ENCODE assay signal across 8 cellular contexts in the genomic region with DNA sequence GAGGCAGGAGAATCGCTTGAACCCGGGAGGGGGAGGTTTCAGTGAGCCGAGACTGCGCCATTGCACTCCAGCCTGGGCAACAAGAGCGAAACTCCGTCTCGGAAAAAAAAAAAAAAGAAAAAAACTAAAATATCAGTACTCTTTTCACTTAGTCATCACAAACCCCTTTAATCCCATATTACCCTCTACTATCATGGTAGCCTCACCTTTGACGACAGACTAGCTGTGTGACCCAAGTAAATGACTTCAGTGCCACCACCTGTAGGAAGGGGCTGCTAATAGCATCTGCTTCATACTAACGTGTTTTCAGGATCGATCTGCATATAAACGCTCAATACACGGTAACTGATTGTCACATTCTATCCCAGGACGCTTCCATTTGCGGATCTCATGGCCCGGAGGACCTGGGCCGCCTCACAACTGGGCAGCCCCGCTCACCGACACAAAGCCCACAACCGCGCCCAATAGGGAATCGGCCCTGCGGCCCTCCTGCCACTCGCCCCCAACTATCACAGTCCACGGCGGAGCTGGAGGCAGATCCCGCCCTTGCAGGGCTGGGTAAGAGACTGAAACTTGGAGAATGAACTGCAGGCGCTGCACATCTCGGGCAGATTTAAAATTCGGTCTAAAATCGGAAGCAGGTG. TPM values are rescaled to one million over a fixed set of nuclear protein-coding genes. Genes with fewer than 3 reads are reported as not detected.
DNase-seq lines count a peak whose midpoint lies in the region; ATAC-seq and TF ChIP-seq lines count a peak whose summit lies in the region.

No MANE protein-coding gene starts in this region.

- H2AFZ ChIP-seq in PC-3 (ENCODE audit: low read length): peak overlapping the region; percentile 92

- BruUV-seq in PC-3 (replicated peaks; lab: Mats Ljungman, UMichigan): TSS peak; percentile 67

- H3K4me1 ChIP-seq in PC-3 (ENCODE audit: insufficient read depth, low read length) (peaks cover 6% of the 10 kb centered on the region), lung (ENCODE audit: control insufficient read depth in 2 of 2, insufficient read depth in 2 of 2, low read length in 2 of 2) (peaks cover 10 to 13% of the 10 kb centered on the region in 2 donors), upper lobe of right lung (peaks cover 14% of the 10 kb centered on the region)

- H3K4me2 ChIP-seq in PC-3 (ENCODE audit: low read length): peak overlapping the region; percentile 95

- H3K4me3 ChIP-seq in PC-3 (ENCODE audit: low read length) (peak overlapping the region; percentile 76), lung (peak overlapping the region; percentile 51), upper lobe of right lung (peak overlapping the region; percentile 86)

- H3K9me3 ChIP-seq in PC-3 (ENCODE audit: low read length) (no peaks in the 10 kb centered on the region), lung (ENCODE audit: control insufficient read depth in 2 of 2, insufficient read depth in 1 of 2, low read length in 1 of 2) (peaks cover 0 to 11% of the 10 kb centered on the region in 2 donors), upper lobe of right lung (no peaks in the 10 kb centered on the region)

- H3K79me2 ChIP-seq in PC-3 (ENCODE audit: low read length): peaks cover 40% of the 10 kb centered on the region

- TF ChIP-seq CTCF in PC-3 (conservative IDR thresholded peaks at IDR 0.05; ENCODE audit: low read depth, low read length) (no peak), lung (IDR thresholded peaks at IDR 0.05; ENCODE audit: control extremely low read depth, extremely low read depth) (no peak), upper lobe of right lung (IDR thresholded peaks at IDR 0.05) (no peak)

- no peaks in the 10 kb centered on the region for H3K9me2 ChIP-seq in PC-3 (replicated peaks; ENCODE audit: low read length)

- WGBS in lung, 2 donors: 12 to 15% methylated on average over 30 of the region's 30 CpGs

- H3K9ac ChIP-seq in PC-3 (ENCODE audit: low read length): peak overlapping the region; percentile 97

- H3F3A ChIP-seq in PC-3 (ENCODE audit: low read length, unreplicated experiment): no peaks in the 10 kb centered on the region

- POLR2A ChIA-PET in PC-3 (lab: Charles Lee; ENCODE audit: unreplicated experiment): no interaction called here

- CTCF ChIA-PET in PC-3 (lab: Charles Lee): no interaction called here

- peak; percentile 81 for DNase-seq in DMS79 treated with DMSO at 0.1 percent for 48 hours (lab: John Stamatoyannopoulos, UW)
- DNase-seq in PC-3: peak; percentile 47
- DNase-seq in lung (ENCODE audit: low spot score): no peak
- DNase-seq in upper lobe of right lung: no peak
- no peak for DNase-seq in stimulated activated CD4-positive, alpha-beta T cell treated with anti-CD3 and anti-CD28 coated beads, Interleukin-4, amount 100 ng/mL, for 24 hours

- peak; percentile 22 for ATAC-seq in GM21390 (IDR thresholded peaks at IDR 0.05; ENCODE audit: unreplicated experiment)
- ATAC-seq in HG03571 (IDR thresholded peaks at IDR 0.05; ENCODE audit: unreplicated experiment): peak; percentile 29
- ATAC-seq in PC-3: peak; percentile 54
- peak; percentile 42 for ATAC-seq in lung (ENCODE audit: insufficient read depth, low FRiP score)
- ATAC-seq in upper lobe of right lung: peak; percentile 45

- intact Hi-C loops in PC-3 (cut with micrococcal nuclease): no loop called here
- intact Hi-C loops in upper lobe of right lung (cut with DNase I): no loop called here

- 0 out of 2 replicates have a peak, but pooled peaks cover 8% of the 10 kb centered on the region for H4K20me1 ChIP-seq in PC-3 (ENCODE audit: low read length)

- H3K27ac ChIP-seq in PC-3 (ENCODE audit: low read length): peak overlapping the region; percentile 98
- H3K27ac ChIP-seq in cingulate gyrus (ENCODE audit: low read depth, low read length): peak overlapping the region; percentile 99
- peak overlapping the region; percentile 91 to 99 for H3K27ac ChIP-seq in lung (ENCODE audit: low read depth in 1 of 2, low read length in 1 of 2)
- H3K27ac ChIP-seq in upper lobe of right lung: peak overlapping the region; percentile 100

- H3K36me3 ChIP-seq in PC-3 (ENCODE audit: low read depth, low read length): peaks cover 18% of the 10 kb centered on the region
- peaks cover 5 to 16% of the 10 kb centered on the region in 2 donors for H3K36me3 ChIP-seq in lung (ENCODE audit: control insufficient read depth in 2 of 2, insufficient read depth in 2 of 2, low read length in 2 of 2)
- H3K36me3 ChIP-seq in upper lobe of right lung: peaks cover 18% of the 10 kb centered on the region

- H3K27me3 ChIP-seq in PC-3 (ENCODE audit: low read length) (no peaks in the 10 kb centered on the region), lung (ENCODE audit: control insufficient read depth, insufficient read depth) (no peaks in the 10 kb centered on the region), upper lobe of right lung (no peaks in the 10 kb centered on the region)

RNA-seq across cellular contexts. Expression of a gene that starts 1.1 kb away (rescaled TPM):
- total RNA-seq in PC-3 (2014; rRNA removed) (52.2 and 68.7 TPM in 2 replicates), lung (10 to 100 TPM; 27.3 to 48.4 TPM), upper lobe of right lung (27.6 TPM)
- polyA plus RNA-seq in lung: 10 to 100 TPM; 13.4 to 23.9 TPM

RNA-seq across cellular contexts. Expression of a gene that starts 23.0 kb away (rescaled TPM):
- total RNA-seq in PC-3 (2014; rRNA removed) (4.4 and 5.5 TPM in 2 replicates), lung (10 to 100 TPM in 1 of 2 donors, 1 to 10 TPM in 1; 4.7 to 11.5 TPM), upper lobe of right lung (6.9 TPM)
- 1 to 10 TPM; 2.9 to 3.1 TPM for polyA plus RNA-seq in lung

RNA-seq across cellular contexts. Expression of a gene that starts 23.1 kb away (rescaled TPM):
- total RNA-seq in PC-3 (2014; rRNA removed) (15.9 and 20.1 TPM in 2 replicates), lung (10 to 100 TPM; 23.8 to 35.1 TPM), upper lobe of right lung (26.1 TPM)
- polyA plus RNA-seq in lung: 10 to 100 TPM; 11.3 to 19.0 TPM

RNA-seq across cellular contexts. Expression of a gene that starts 25.8 kb away (rescaled TPM):
- total RNA-seq in PC-3 (2014; rRNA removed) (0.04 TPM in 1 of 2 replicates, not detected in the other), lung (10 to 100 TPM in 1 of 2 donors, 1 to 10 TPM in 1; 4.8 to 11.3 TPM), upper lobe of right lung (8.3 TPM)
- 10 to 100 TPM in 1 of 2 donors, 1 to 10 TPM in 1; 1.3 to 21.7 TPM for polyA plus RNA-seq in lung

RNA-seq across cellular contexts. Expression of a gene that starts 47.3 kb away (rescaled TPM):
- 4.7 and 5.0 TPM in 2 replicates for total RNA-seq in PC-3 (2014; rRNA removed)
- total RNA-seq in lung: 1 to 10 TPM; 6.5 to 7.8 TPM
- polyA plus RNA-seq in lung: 1 to 10 TPM; 4.3 to 6.4 TPM
- total RNA-seq in upper lobe of right lung: 7.4 TPM

Comparison
In these comparisons a context has a peak if more than half of its experiments do, and no peak if none do; other contexts are left out.
1. DNase-seq: peak in DMS79 treated with DMSO at 0.1 percent for 48 hours (single experiment) and PC-3 (single experiment); none in lung (single experiment), upper lobe of right lung (single experiment) and stimulated activated CD4-positive, alpha-beta T cell treated with anti-CD3 and anti-CD28 coated beads, Interleukin-4, amount 100 ng/mL, for 24 hours (single experiment).
2. Peak in every context shown above with its lines, with median percentiles within 50 percentile points of each other: ATAC-seq, H3K27ac ChIP-seq and H3K4me3 ChIP-seq.